Comparison of ENCODE assay signal across 28 cellular contexts in the genomic region with DNA sequence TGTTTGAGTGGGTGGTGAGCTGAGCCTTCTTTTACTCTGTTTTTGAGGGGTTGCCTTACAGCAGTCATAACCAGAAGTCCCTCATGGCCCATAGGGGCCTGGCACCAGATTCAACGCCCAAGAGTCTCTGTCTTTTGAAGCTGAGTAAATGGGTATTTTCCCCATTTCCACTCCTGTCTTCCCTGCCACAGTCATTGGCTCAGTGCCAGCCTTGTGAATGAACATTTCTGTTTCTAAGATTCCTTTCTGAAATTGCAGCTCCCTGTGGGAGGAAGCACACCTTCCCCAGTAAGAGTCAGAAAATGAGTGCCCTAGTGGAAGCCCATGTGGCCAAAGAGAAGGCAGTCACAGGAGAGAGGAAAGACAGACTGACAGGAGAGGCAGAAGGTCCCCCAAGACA. TPM values are rescaled to one million over a fixed set of nuclear protein-coding genes. Genes with fewer than 3 reads are reported as not detected.
DNase-seq lines count a peak whose midpoint lies in the region; ATAC-seq and TF ChIP-seq lines count a peak whose summit lies in the region.
"Had no signal": no experiment of that assay in that cellular context is flagged by ENCODE, and none has a peak within 500 bp of the region (broad histone marks: within the 10 kb centered on the region; RNA-seq: fewer than 3 reads in every experiment).

No MANE protein-coding gene starts in this region.

- H3K9ac ChIP-seq in subcutaneous abdominal adipose tissue (ENCODE audit: low read length in 5 of 5): peak overlapping the region in 1 of 5 donors; percentile 34

- H3K4me3 ChIP-seq in LNCaP clone FGC (ENCODE audit: low read depth, low read length) (peak overlapping the region; percentile 38; the same call in 1 of the 2 replicates), subcutaneous abdominal adipose tissue (ENCODE audit: low read depth in 1 of 5, low read length in 5 of 5) (no peak overlapping the region), tibial nerve (no peak overlapping the region)
- H3K4me3 ChIP-seq: HAP-1, left lung, right lobe of liver, SJSA1 had no signal

- 75 to 100% methylated on average over 1 of the region's 1 CpG for WGBS in tibial nerve, 2 donors

- H3K9me3 ChIP-seq in subcutaneous abdominal adipose tissue (ENCODE audit: control insufficient read depth in 5 of 5, low read length in 5 of 5) (no peaks in the 10 kb centered on the region), tibial nerve (no peaks in the 10 kb centered on the region)
- H3K9me3 ChIP-seq: HAP-1, left lung, right lobe of liver, SJSA1 had no signal

- no peak for TF ChIP-seq CTCF in LNCaP clone FGC (IDR thresholded peaks at IDR 0.05; ENCODE audit: control insufficient read depth, extremely low read depth, insufficient read depth)
- no peak for TF ChIP-seq CTCF in tibial nerve (IDR thresholded peaks at IDR 0.05)

- H3K4me1 ChIP-seq in subcutaneous abdominal adipose tissue (ENCODE audit: control insufficient read depth in 5 of 5, insufficient read depth in 5 of 5, low read length in 5 of 5) (peaks cover 0 to 7% (median 5%) of the 10 kb centered on the region in 5 donors), tibial nerve (peaks cover 0 to 10% (median 0%) of the 10 kb centered on the region in 4 donors)
- H3K4me1 ChIP-seq: HAP-1 had no signal

- TF ChIP-seq EP300 in tibial nerve (IDR thresholded peaks at IDR 0.05): no peak

- TF ChIP-seq POLR2A in tibial nerve (IDR thresholded peaks at IDR 0.05): no peak

- DNase-seq in DMS53 (lab: John Stamatoyannopoulos, UW): peak; percentile 7
- DNase-seq in DMS53 treated with DMSO at 0.1 percent for 48 hours (lab: John Stamatoyannopoulos, UW; ENCODE audit: unreplicated experiment): no peak
- no peak for DNase-seq in LNCaP clone FGC (ENCODE audit: low read depth)
- DNase-seq in cerebellum (ENCODE audit: low spot score): peak; percentile 12
- DNase-seq in ureter (ENCODE audit: low spot score): no peak
- DNase-seq in tibial nerve (ENCODE audit: low spot score in 2 of 2): no peak
- DNase-seq: activated CD4-positive, alpha-beta T cell treated with anti-CD3 and anti-CD28 coated beads for 36 hours; activated CD8-positive, alpha-beta memory T cell treated with anti-CD3 and anti-CD28 coated beads for 24 hours; activated effector memory CD4-positive, alpha-beta T cell treated with Interleukin-2 at 50 U/mL for 16 hours; CD4-positive, alpha-beta T cell; cortex of kidney; Karpas-422; left lung; MV-4-11; naive B cell; NCI-H1436; NCI-H2081 treated with DMSO at 0.1 percent for 48 hours; NCI-H446 treated with DMSO at 0.1 percent for 48 hours; NCI-H82; right lobe of liver; stimulated activated naive CD8-positive, alpha-beta T cell treated with anti-CD3 and anti-CD28 coated beads, Interleukin-15, amount 100 ng/mL, for 72 hours; T-helper 9 cell; trophoblast cell had no signal

- no peak for ATAC-seq in HG03175 (IDR thresholded peaks at IDR 0.05; ENCODE audit: unreplicated experiment)
- ATAC-seq: activated CD4-positive, alpha-beta T cell treated with anti-CD3 and anti-CD28 coated beads for 36 hours; activated naive CD4-positive, alpha-beta T cell treated with anti-CD3 and anti-CD28 coated beads, Interleukin-2, amount 50 U/mL, for 72 hours; right lobe of liver; stimulated activated naive CD8-positive, alpha-beta T cell treated with anti-CD3 and anti-CD28 coated beads, Interleukin-15, amount 100 ng/mL, for 72 hours had no signal

- H3K27me3 ChIP-seq in subcutaneous abdominal adipose tissue (ENCODE audit: control insufficient read depth in 5 of 5, insufficient read depth in 4 of 5, low read length in 5 of 5) (no peaks in the 10 kb centered on the region), tibial nerve (no peaks in the 10 kb centered on the region)
- H3K27me3 ChIP-seq: left lung, right lobe of liver had no signal

- peaks cover 20 to 54% (median 41%) of the 10 kb centered on the region in 5 donors for H3K36me3 ChIP-seq in subcutaneous abdominal adipose tissue (ENCODE audit: control insufficient read depth in 5 of 5, insufficient read depth in 5 of 5, low read length in 5 of 5)
- H3K36me3 ChIP-seq in tibial nerve: no peaks in the 10 kb centered on the region
- H3K36me3 ChIP-seq: HAP-1, left lung, right lobe of liver, SJSA1 had no signal

- H3K27ac ChIP-seq in subcutaneous abdominal adipose tissue (ENCODE audit: low read depth, low read length) (peak overlapping the region; percentile 60), tibial nerve (no peak overlapping the region)
- H3K27ac ChIP-seq: left lung, right lobe of liver, SJSA1 had no signal

RNA-seq across cellular contexts. Expression of a gene that starts 43.7 kb away (rescaled TPM):
- total RNA-seq in cerebellum: 193 TPM
- 75.8 TPM for total RNA-seq in ureter
- 100 to 1,000 TPM in 1 of 4 donors, 10 to 100 TPM in 3; 32.7 to 643 (median 56.4) TPM for total RNA-seq in tibial nerve

Comparison
In these comparisons a context has a peak if more than half of its experiments do, and no peak if none do; other contexts are left out.
1. DNase-seq: peak in DMS53 (single experiment) and cerebellum (single experiment); none in DMS53 treated with DMSO at 0.1 percent for 48 hours (single experiment), LNCaP clone FGC (single experiment), ureter (single experiment) and tibial nerve (0 of 2).